ENCODE assay signal across 21 cellular contexts in genomic region chr1:9332513-9333143, GRCh38. TPM values are rescaled to one million over a fixed set of nuclear protein-coding genes. Genes with fewer than 3 reads are reported as not detected.
A peak's percentile ranks its signal among the peaks of the same experiment; 100 is the strongest.
DNase-seq lines count a peak whose midpoint lies in the region; ATAC-seq and TF ChIP-seq lines count a peak whose summit lies in the region.
"Had no signal": no experiment of that assay in that cellular context is flagged by ENCODE, and none has a peak within 500 bp of the region (broad histone marks: within the 10 kb centered on the region; RNA-seq: fewer than 3 reads in every experiment).

No MANE protein-coding gene starts in this region.

- no peak overlapping the region for H3K4me3 Mint-ChIP-seq in MCF 10A (ENCODE audit: unreplicated experiment)
- H3K4me3 Mint-ChIP-seq in stimulated activated memory B cell treated with anti-CD40 and anti-IgM and Interleukin-4, amounts not matched to agents 10 μg/mL and 1 μg/mL and 100 μg/mL, for 72 hours: no peak overlapping the region
- H3K4me3 Mint-ChIP-seq in activated naive CD4-positive, alpha-beta T cell treated with anti-CD3 and anti-CD28 coated beads for 36 hours: no peak overlapping the region
- H3K4me3 Mint-ChIP-seq: activated CD4-positive, alpha-beta memory T cell treated with anti-CD3 and anti-CD28 coated beads, Interleukin-2, amount 10 ng/mL, durations not matched to agents 7 days and 5 days had no signal

- intact Hi-C loops in MCF 10A (cut with micrococcal nuclease) (no loop called here), mammary epithelial cell (cut with micrococcal nuclease) (no loop called here)
- intact Hi-C loops in activated naive CD4-positive, alpha-beta T cell treated with anti-CD3 and anti-CD28 coated beads for 36 hours (cut with micrococcal nuclease): no loop called here

- no peak overlapping the region for H2AFZ ChIP-seq in mammary epithelial cell (ENCODE audit: low read depth, low read length)
- H2AFZ ChIP-seq: hepatocyte had no signal

- H4K20me1 ChIP-seq in mammary epithelial cell (ENCODE audit: insufficient read depth, low read length): no peaks in the 10 kb centered on the region

- in situ Hi-C loops in mammary epithelial cell (cut with MboI; ENCODE audit: low sequenced_read_pairs in 2 of 2): no loop called here

- CTCF ChIA-PET in MCF 10A (lab: Yijun Ruan, JAX) (no interaction called here), mammary epithelial cell (lab: Charles Lee; ENCODE audit: low non-redundant PET) (no interaction called here)
- CTCF ChIA-PET in activated naive CD4-positive, alpha-beta T cell treated with anti-CD3 and anti-CD28 coated beads for 36 hours (lab: Charles Lee): no interaction called here

- H3K27ac Mint-ChIP-seq in MCF 10A (ENCODE audit: low read depth, unreplicated experiment): peak overlapping the region; percentile 50
- H3K27ac Mint-ChIP-seq in stimulated activated memory B cell treated with anti-CD40 and anti-IgM and Interleukin-4, amounts not matched to agents 10 μg/mL and 1 μg/mL and 100 μg/mL, for 72 hours: peak overlapping the region; percentile 3
- no peak overlapping the region for H3K27ac Mint-ChIP-seq in activated naive CD4-positive, alpha-beta T cell treated with anti-CD3 and anti-CD28 coated beads for 36 hours
- H3K27ac Mint-ChIP-seq: activated CD4-positive, alpha-beta memory T cell treated with anti-CD3 and anti-CD28 coated beads, Interleukin-2, amount 10 ng/mL, durations not matched to agents 7 days and 5 days had no signal

- no peak overlapping the region for H3K4me3 ChIP-seq in mammary epithelial cell (replicated peaks in 1 of 3; ENCODE audit: insufficient read depth in 1 of 3, low read depth in 2 of 3, low read length in 3 of 3)
- H3K4me3 ChIP-seq in gastroesophageal sphincter: no peak overlapping the region
- H3K4me3 ChIP-seq: hepatocyte, MG63, vagina had no signal

- no peak overlapping the region for H3K9ac ChIP-seq in mammary epithelial cell (ENCODE audit: insufficient read depth, low read length)

- dilution Hi-C loops in mammary epithelial cell (cut with HindIII; ENCODE audit: low sequenced_read_pairs): no loop called here

- peaks cover 21% of the 10 kb centered on the region for H3K4me1 Mint-ChIP-seq in MCF 10A (ENCODE audit: insufficient read depth, unreplicated experiment)
- peaks cover 17% of the 10 kb centered on the region for H3K4me1 Mint-ChIP-seq in stimulated activated memory B cell treated with anti-CD40 and anti-IgM and Interleukin-4, amounts not matched to agents 10 μg/mL and 1 μg/mL and 100 μg/mL, for 72 hours
- peaks cover 6% of the 10 kb centered on the region for H3K4me1 Mint-ChIP-seq in activated naive CD4-positive, alpha-beta T cell treated with anti-CD3 and anti-CD28 coated beads for 36 hours (ENCODE audit: low read depth)

- peaks cover 4% of the 10 kb centered on the region for H3K36me3 Mint-ChIP-seq in MCF 10A (ENCODE audit: insufficient read depth, unreplicated experiment)
- no peaks in the 10 kb centered on the region for H3K36me3 Mint-ChIP-seq in stimulated activated memory B cell treated with anti-CD40 and anti-IgM and Interleukin-4, amounts not matched to agents 10 μg/mL and 1 μg/mL and 100 μg/mL, for 72 hours
- no peaks in the 10 kb centered on the region for H3K36me3 Mint-ChIP-seq in activated naive CD4-positive, alpha-beta T cell treated with anti-CD3 and anti-CD28 coated beads for 36 hours (ENCODE audit: low read depth)

- POLR2A ChIA-PET in MCF 10A (lab: Yijun Ruan, JAX): interaction anchor here (0.8 kb wide), 1 partner anchor 11 kb away, joined by 3 read pairs; no protein-coding TSS in a partner anchor

- TF ChIP-seq CTCF in MCF 10A (IDR thresholded peaks at IDR 0.05; ENCODE audit: unreplicated experiment) (no peak), mammary epithelial cell (conservative IDR thresholded peaks at IDR 0.05 in 1 of 2, IDR thresholded peaks at IDR 0.05 in 1 of 2; ENCODE audit: extremely low read depth in 1 of 2, insufficient read depth in 1 of 2, low read depth in 1 of 2, low read length in 2 of 2) (no peak), gastroesophageal sphincter (IDR thresholded peaks at IDR 0.05) (no peak)

- H3K9me3 ChIP-seq in mammary epithelial cell (replicated peaks; ENCODE audit: insufficient read depth, low read length) (no peaks in the 10 kb centered on the region), gastroesophageal sphincter (no peaks in the 10 kb centered on the region)
- H3K9me3 ChIP-seq: Caco-2, MG63, vagina had no signal

- H3K9me3 Mint-ChIP-seq in MCF 10A (ENCODE audit: unreplicated experiment): no peaks in the 10 kb centered on the region
- H3K9me3 Mint-ChIP-seq in stimulated activated memory B cell treated with anti-CD40 and anti-IgM and Interleukin-4, amounts not matched to agents 10 μg/mL and 1 μg/mL and 100 μg/mL, for 72 hours: no peaks in the 10 kb centered on the region
- H3K9me3 Mint-ChIP-seq in activated naive CD4-positive, alpha-beta T cell treated with anti-CD3 and anti-CD28 coated beads for 36 hours: no peaks in the 10 kb centered on the region
- H3K9me3 Mint-ChIP-seq: activated CD4-positive, alpha-beta memory T cell treated with anti-CD3 and anti-CD28 coated beads, Interleukin-2, amount 10 ng/mL, durations not matched to agents 7 days and 5 days had no signal

- no peaks in the 10 kb centered on the region for H3K27me3 Mint-ChIP-seq in MCF 10A (ENCODE audit: insufficient read depth, unreplicated experiment)
- H3K27me3 Mint-ChIP-seq in stimulated activated memory B cell treated with anti-CD40 and anti-IgM and Interleukin-4, amounts not matched to agents 10 μg/mL and 1 μg/mL and 100 μg/mL, for 72 hours: no peaks in the 10 kb centered on the region
- H3K27me3 Mint-ChIP-seq in activated naive CD4-positive, alpha-beta T cell treated with anti-CD3 and anti-CD28 coated beads for 36 hours (ENCODE audit: low read depth): no peaks in the 10 kb centered on the region
- H3K27me3 Mint-ChIP-seq: activated CD4-positive, alpha-beta memory T cell treated with anti-CD3 and anti-CD28 coated beads, Interleukin-2, amount 10 ng/mL, durations not matched to agents 7 days and 5 days had no signal

- no peaks in the 10 kb centered on the region for H3K36me3 ChIP-seq in mammary epithelial cell (ENCODE audit: insufficient read depth, low read length)
- no peaks in the 10 kb centered on the region for H3K36me3 ChIP-seq in gastroesophageal sphincter
- H3K36me3 ChIP-seq: MG63, vagina had no signal

- no peaks in the 10 kb centered on the region for H3K27me3 ChIP-seq in mammary epithelial cell (ENCODE audit: insufficient read depth, low read length)
- H3K27me3 ChIP-seq in gastroesophageal sphincter: no peaks in the 10 kb centered on the region
- H3K27me3 ChIP-seq: hepatocyte, MG63, vagina had no signal

- peaks cover 81% of the 10 kb centered on the region for H3K79me2 ChIP-seq in mammary epithelial cell (ENCODE audit: insufficient read depth, low read length)

- H3K4me1 ChIP-seq in mammary epithelial cell (ENCODE audit: insufficient read depth, low read length) (no peaks in the 10 kb centered on the region), gastroesophageal sphincter (peaks cover 0 to 82% (median 24%) of the 10 kb centered on the region in 3 donors)
- H3K4me1 ChIP-seq: Caco-2 had no signal

- BruUV-seq in MCF 10A (replicated peaks; lab: Mats Ljungman, UMichigan) (no TSS peak), mammary epithelial cell (replicated peaks; lab: Mats Ljungman, UMichigan) (no TSS peak)

- WGBS in mammary epithelial cell (ENCODE audit: low coverage, missing lambda C conversion rate): 98% methylated on average over 11 of the region's 12 CpGs
- 77 to 83% methylated on average over 5 to 12 of the region's 12 CpGs for WGBS in gastroesophageal sphincter (ENCODE audit: low coverage in 1 of 2), 2 donors

- no peak for TF ChIP-seq POLR2A in gastroesophageal sphincter (IDR thresholded peaks at IDR 0.05)

- no peak for TF ChIP-seq EP300 in gastroesophageal sphincter (IDR thresholded peaks at IDR 0.05)

- no peak overlapping the region for H3K27ac ChIP-seq in mammary epithelial cell (ENCODE audit: insufficient read depth, low read depth, low read length)
- H3K27ac ChIP-seq in gastroesophageal sphincter: peak overlapping the region in 3 of 4 donors; percentile 47 to 64 (median 59)
- H3K27ac ChIP-seq: vagina had no signal

- no peak overlapping the region for H3K4me2 ChIP-seq in mammary epithelial cell (ENCODE audit: insufficient read depth, low read depth, low read length)
- H3K4me2 ChIP-seq: hepatocyte had no signal

- ATAC-seq in gastroesophageal sphincter (no peak), SK-N-SH treated with all-trans-retinoic acid at 6 μM for 48 hours (no peak)
- ATAC-seq in stimulated activated memory B cell treated with anti-CD40 and anti-IgM and Interleukin-4, amounts not matched to agents 10 μg/mL and 1 μg/mL and 100 μg/mL, for 72 hours: no peak

- DNase-seq in MCF 10A (ENCODE audit: unreplicated experiment): no peak
- DNase-seq in mammary epithelial cell: no peak
- DNase-seq in UCSD-AML1 (lab: John Stamatoyannopoulos, UW; ENCODE audit: unreplicated experiment): peak; percentile 20
- DNase-seq in activated naive CD4-positive, alpha-beta T cell treated with anti-CD3 and anti-CD28 coated beads for 36 hours: no peak
- no peak for DNase-seq in middle frontal gyrus (ENCODE audit: extremely low spot score, low spot score)
- DNase-seq: activated CD4-positive, alpha-beta memory T cell treated with anti-CD3 and anti-CD28 coated beads, Interleukin-2, amount 10 ng/mL, durations not matched to agents 7 days and 5 days; Caco-2; caudate nucleus; effector CD4-positive, alpha-beta T cell; EL; mesendoderm; MG63; NCI-H1694 treated with DMSO at 0.1 percent for 48 hours; NCI-H510A; retina; stimulated activated CD4-positive, alpha-beta T cell treated with anti-CD3 and anti-CD28 coated beads, Interleukin-1b, Interleukin-23, amount 100 ng/mL, for 48 hours had no signal

TF ChIP-seq in SK-N-SH treated with all-trans-retinoic acid at 6 μM for 48 hours, 23 proteins besides CTCF, POLR2A, EP300 and RAD21 (continues in another document):
- TF ChIP-seq ZNF8 (CRISPR knock-in tag; IDR thresholded peaks at IDR 0.05): no peak
- TF ChIP-seq GLIS3 (CRISPR knock-in tag; IDR thresholded peaks at IDR 0.05): no peak
- no peak for TF ChIP-seq ARNTL (CRISPR knock-in tag; IDR thresholded peaks at IDR 0.05; ENCODE audit: borderline replicate concordance, low read depth)

RNA-seq across cellular contexts. Expression of gene SPSB1, which starts 39.9 kb away (rescaled TPM):
- total RNA-seq in MCF 10A (2022) (8.2 and 16.2 TPM in 2 replicates), mammary epithelial cell (10 to 100 TPM; 18.2 to 56.7 TPM), gastroesophageal sphincter (100 to 1,000 TPM in 2 of 4 donors, 10 to 100 TPM in 2; 56.3 to 111 (median 99.5) TPM)
- polyA plus RNA-seq in mammary epithelial cell: 13.2 TPM
- polyA minus RNA-seq in mammary epithelial cell: 17.3 TPM
- 1 to 10 TPM; 4.8 to 5.0 TPM for total RNA-seq in activated naive CD4-positive, alpha-beta T cell treated with anti-CD3 and anti-CD28 coated beads for 36 hours
